Comparison of ENCODE assay signal across 15 cellular contexts in the genomic region with DNA sequence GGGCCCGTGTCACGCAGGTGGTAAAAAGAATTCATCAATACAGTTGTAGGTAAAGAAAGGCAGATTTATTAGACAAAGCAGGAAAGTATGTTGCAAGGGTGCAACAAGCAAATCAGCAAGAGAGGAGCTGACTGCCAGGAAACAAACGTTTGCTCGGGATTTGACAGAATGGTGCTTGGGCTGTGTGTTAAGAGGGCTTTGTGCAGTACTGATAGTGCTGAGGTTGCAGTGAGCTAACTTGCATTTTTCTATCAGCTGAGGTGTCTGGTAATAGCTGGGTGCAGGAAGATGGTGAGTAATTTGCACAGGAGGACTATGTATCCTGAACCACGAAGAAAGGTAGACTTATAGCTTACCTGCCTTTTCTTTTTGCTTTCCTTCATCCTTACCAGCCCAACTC. TPM values are rescaled to one million over a fixed set of nuclear protein-coding genes. Genes with fewer than 3 reads are reported as not detected.
DNase-seq lines count a peak whose midpoint lies in the region; ATAC-seq, FAIRE-seq and TF ChIP-seq lines count a peak whose summit lies in the region.
"Had no signal": no experiment of that assay in that cellular context is flagged by ENCODE, and none has a peak within 500 bp of the region (broad histone marks: within the 10 kb centered on the region; RNA-seq: fewer than 3 reads in every experiment).

No MANE protein-coding gene starts in this region.

- H2AK5ac ChIP-seq in neuronal stem cell (ENCODE audit: low read depth, low read length) = no peak overlapping the region

- no peaks in the 10 kb centered on the region for H3K36me3 ChIP-seq in HepG2 (replicated peaks in 1 of 2; ENCODE audit: control insufficient read depth in 1 of 2, insufficient read depth in 2 of 2, low read length in 2 of 2)
- H3K36me3 ChIP-seq in right lobe of liver = no peaks in the 10 kb centered on the region
- no peaks in the 10 kb centered on the region for H3K36me3 ChIP-seq in neuronal stem cell (replicated peaks in 1 of 2; ENCODE audit: control insufficient read depth in 2 of 2, insufficient read depth in 2 of 2, low read length in 2 of 2)
- H3K36me3 ChIP-seq: BLaER1 had no signal

- no peak overlapping the region for H3K23ac ChIP-seq in neuronal stem cell (ENCODE audit: low read depth, low read length, poor library complexity)

- H3K4me2 ChIP-seq in HepG2 (ENCODE audit: low read depth, low read length) = peak overlapping the region; percentile 71
- H3K4me2 ChIP-seq in neuronal stem cell (ENCODE audit: insufficient read depth, low read length, poor library complexity, severe bottlenecking) = no peak overlapping the region
- H3K4me2 ChIP-seq: BLaER1 had no signal

- H3K4ac ChIP-seq in neuronal stem cell (ENCODE audit: low read length) = no peak overlapping the region

- no peaks in the 10 kb centered on the region for H3K9me3 Mint-ChIP-seq in activated T-helper 17 cell treated with anti-CD3 and anti-CD28 coated beads, Interleukin-2, amount 50 U/mL, for 72 hours

- DNase-seq in HepG2 (ENCODE audit: low spot score) (no peak), right lobe of liver (no peak), neuronal stem cell (ENCODE audit: low spot score) (no peak), NCI-H128 (lab: John Stamatoyannopoulos, UW; ENCODE audit: unreplicated experiment) (no peak), NCI-H1105 treated with DMSO at 0.1 percent for 48 hours (lab: John Stamatoyannopoulos, UW) (no peak)
- no peak for DNase-seq in activated CD4-positive, alpha-beta T cell treated with anti-CD3 and anti-CD28 coated beads for 48 hours
- DNase-seq: 8988T, AML-193, DMS53, GF-D8 had no signal

- CTCF ChIA-PET in HepG2 (lab: Yijun Ruan, JAX; ENCODE audit: low intra/inter-chr PET ratio, low total read pairs) = no interaction called here

- ATAC-seq in HepG2 (0 out of 3 replicates have a peak, but pooled peaks have one; percentile 5), right lobe of liver (no peak)
- ATAC-seq in activated T-helper 17 cell treated with anti-CD3 and anti-CD28 coated beads, Interleukin-2, amount 50 U/mL, for 72 hours (replicated peaks) = no peak

- in situ Hi-C loops in HepG2 (cut with HindIII; ENCODE audit: extremely low pct_ligation_motif_present, low pct_unique_long_range_greater_than_20kb) = loop anchor here (10.0 kb wide), 1 partner anchor 218 kb away; no protein-coding TSS in a partner anchor

- H4K91ac ChIP-seq in neuronal stem cell (ENCODE audit: low read depth, low read length, poor library complexity) = no peak overlapping the region

- TF ChIP-seq CTCF in HepG2 (CRISPR knock-in tag; IDR thresholded peaks at IDR 0.05) = no peak
- TF ChIP-seq CTCF in right lobe of liver (IDR thresholded peaks at IDR 0.05) = no peak

- no TSS peak for BruUV-seq in HepG2 (replicated peaks; lab: Mats Ljungman, UMichigan)

- intact Hi-C loops in HepG2 (cut with micrococcal nuclease; ENCODE audit: unreplicated experiment) (loop anchor here (10.0 kb wide), 1 partner anchor 92 kb away; the partner anchor contains the start of gene PANK3), right lobe of liver (cut with DNase I) (no loop called here)

- H4K20me1 ChIP-seq in HepG2 (ENCODE audit: insufficient read depth, low read length) = peaks cover 2% of the 10 kb centered on the region; the same call in 1 of the 2 replicates
- H4K20me1 ChIP-seq: BLaER1 had no signal

- no peak for TF ChIP-seq POLR2A in HepG2 (IDR thresholded peaks at IDR 0.05; ENCODE audit: insufficient read depth in 1 of 2, low read depth in 2 of 2, low read length in 2 of 2)
- no peak for TF ChIP-seq POLR2A in right lobe of liver (IDR thresholded peaks at IDR 0.05)

- H4K8ac ChIP-seq in neuronal stem cell (ENCODE audit: low read depth, low read length) = no peak overlapping the region

- peak overlapping the region; percentile 10; the same call in 1 of the 2 replicates for H3K9ac ChIP-seq in HepG2 (ENCODE audit: insufficient read depth, low read depth, low read length)
- no peak overlapping the region for H3K9ac ChIP-seq in neuronal stem cell (ENCODE audit: low read depth, low read length, poor library complexity)
- H3K9ac ChIP-seq: BLaER1 had no signal

- POLR2A ChIA-PET in HepG2 (lab: Yijun Ruan, JAX) = no interaction called here

- H3K27me3 ChIP-seq in HepG2 (ENCODE audit: control insufficient read depth in 1 of 2, insufficient read depth in 2 of 2, low read length in 2 of 2) = no peaks in the 10 kb centered on the region; a peak in 1 of 5 replicates
- H3K27me3 ChIP-seq in right lobe of liver = no peaks in the 10 kb centered on the region
- no peaks in the 10 kb centered on the region for H3K27me3 ChIP-seq in neuronal stem cell (ENCODE audit: control insufficient read depth in 3 of 3, insufficient read depth in 3 of 3, low read depth in 1 of 3, low read length in 3 of 3)
- H3K27me3 ChIP-seq: BLaER1 had no signal

- H2BK12ac ChIP-seq in neuronal stem cell (ENCODE audit: low read length) = no peak overlapping the region

- no peak overlapping the region for H2BK5ac ChIP-seq in neuronal stem cell (ENCODE audit: low read length)

- peaks cover 10% of the 10 kb centered on the region for H3K79me2 ChIP-seq in HepG2 (ENCODE audit: insufficient read depth, low read length)

- H2BK15ac ChIP-seq in neuronal stem cell (ENCODE audit: low read length) = no peak overlapping the region

- FAIRE-seq in HepG2 (lab: Jason Lieb, UNC) = no peak
- FAIRE-seq: H1 had no signal

- no peak overlapping the region for H2BK120ac ChIP-seq in neuronal stem cell (ENCODE audit: low read depth, low read length)

- no peak overlapping the region for H3K27ac ChIP-seq in HepG2 (ENCODE audit: extremely low read length, insufficient read depth, low read length)
- no peak overlapping the region for H3K27ac ChIP-seq in right lobe of liver
- no peak overlapping the region for H3K27ac ChIP-seq in neuronal stem cell (replicated peaks; ENCODE audit: low read length)
- H3K27ac ChIP-seq: BLaER1 had no signal

- H3K9me3 ChIP-seq in HepG2 (ENCODE audit: low read length) (no peaks in the 10 kb centered on the region), right lobe of liver (no peaks in the 10 kb centered on the region), neuronal stem cell (replicated peaks in 1 of 2; ENCODE audit: control insufficient read depth in 2 of 2, insufficient read depth in 1 of 2, low read depth in 1 of 2, low read length in 2 of 2) (no peaks in the 10 kb centered on the region)
- H3K9me3 ChIP-seq: BLaER1, HAP-1 had no signal

- peaks cover 25% of the 10 kb centered on the region for H3K4me1 ChIP-seq in HepG2 (ENCODE audit: insufficient read depth, low read length)
- H3K4me1 ChIP-seq in right lobe of liver = peaks cover 0 to 3% (median 1%) of the 10 kb centered on the region in 4 donors
- peaks cover 2% of the 10 kb centered on the region in 2 donors for H3K4me1 ChIP-seq in neuronal stem cell (ENCODE audit: control insufficient read depth in 2 of 2, insufficient read depth in 1 of 2, low read depth in 1 of 2, low read length in 2 of 2)

- H3K4me3 ChIP-seq in HepG2 (replicated peaks in 1 of 3; ENCODE audit: insufficient read depth in 1 of 3, low read depth in 2 of 3, low read length in 3 of 3) = peak overlapping the region in 1 of 3 experiments; percentile 28; a peak in 2 of 6 replicates
- no peak overlapping the region for H3K4me3 ChIP-seq in right lobe of liver
- H3K4me3 ChIP-seq in neuronal stem cell (ENCODE audit: low read length in 2 of 2) = no peak overlapping the region
- H3K4me3 ChIP-seq: BLaER1, HAP-1 had no signal

- no peak overlapping the region for H3K27ac Mint-ChIP-seq in activated T-helper 17 cell treated with anti-CD3 and anti-CD28 coated beads, Interleukin-2, amount 50 U/mL, for 72 hours

- peaks cover 7% of the 10 kb centered on the region for H3K79me1 ChIP-seq in neuronal stem cell (ENCODE audit: low read depth, low read length)

- peaks cover 13% of the 10 kb centered on the region for H3K36me3 Mint-ChIP-seq in activated T-helper 17 cell treated with anti-CD3 and anti-CD28 coated beads, Interleukin-2, amount 50 U/mL, for 72 hours (ENCODE audit: low read depth)

- 2% methylated on average over 5 of the region's 5 CpGs for WGBS in HepG2 (ENCODE audit: low lambda C conversion rate)
- 55% methylated on average over 5 of the region's 5 CpGs for WGBS in right lobe of liver (ENCODE audit: insufficient coverage, low coverage, low lambda C conversion rate, missing lambda C conversion rate)
- WGBS in neuronal stem cell (ENCODE audit: extremely low coverage in 2 of 2, insufficient read length in 2 of 2, insufficient replicate concordance in 1 of 2), 2 donors = no CpG with 5 or more reads among the region's 5 CpGs

- TF ChIP-seq RAD21 in HepG2 (CRISPR knock-in tag; IDR thresholded peaks at IDR 0.05) = no peak

- no peaks in the 10 kb centered on the region for H3K27me3 Mint-ChIP-seq in activated T-helper 17 cell treated with anti-CD3 and anti-CD28 coated beads, Interleukin-2, amount 50 U/mL, for 72 hours

- H3K18ac ChIP-seq in neuronal stem cell (ENCODE audit: low read length) = no peak overlapping the region

- TF ChIP-seq EP300 in HepG2 (IDR thresholded peaks at IDR 0.05; ENCODE audit: low read depth in 2 of 2, low read length in 2 of 2) (no peak), HepG2 (CRISPR knock-in tag; IDR thresholded peaks at IDR 0.05; ENCODE audit: borderline replicate concordance) (no peak)

- H2AFZ ChIP-seq in HepG2 (ENCODE audit: low read length) (peak overlapping the region; percentile 81), neuronal stem cell (ENCODE audit: low read length) (peak overlapping the region; percentile 2)

- peaks cover 22% of the 10 kb centered on the region for H3K4me1 Mint-ChIP-seq in activated T-helper 17 cell treated with anti-CD3 and anti-CD28 coated beads, Interleukin-2, amount 50 U/mL, for 72 hours

- no peak overlapping the region for H3K14ac ChIP-seq in neuronal stem cell (ENCODE audit: low read length)

- peak overlapping the region; percentile 63 for H3K4me3 Mint-ChIP-seq in activated T-helper 17 cell treated with anti-CD3 and anti-CD28 coated beads, Interleukin-2, amount 50 U/mL, for 72 hours

RNA-seq across cellular contexts. Expression of gene RARS1, which starts 3.9 kb away (rescaled TPM):
- total RNA-seq in HepG2 (2016; rRNA removed; fragmentation: Illumina TruSeq; extraction: Trizol) (170 and 234 TPM in 2 replicates), right lobe of liver (10 to 100 TPM; 25.7 to 41.1 (median 38.9) TPM)
- 347 and 378 TPM in 2 replicates for total RNA-seq in HepG2 (2016; cell fraction: cytosol; rRNA removed; fragmentation: Illumina TruSeq; extraction: Trizol; ENCODE audit: low read depth)
- 169 and 246 TPM in 2 replicates for total RNA-seq in HepG2 (2016; cell fraction: insoluble cytoplasmic fraction; rRNA removed; fragmentation: Illumina TruSeq; extraction: Trizol)
- 105 and 124 TPM in 2 replicates for total RNA-seq in HepG2 (2016; cell fraction: membrane; rRNA removed; fragmentation: Illumina TruSeq; extraction: Trizol)
- 78.0 and 91.8 TPM in 2 replicates for total RNA-seq in HepG2 (2016; cell fraction: nucleus; rRNA removed; fragmentation: Illumina TruSeq; extraction: Trizol)
- 36.2 and 54.6 TPM in 2 replicates for polyA plus RNA-seq in HepG2 (2011; rRNA removed)
- polyA plus RNA-seq in HepG2 (2011; cell fraction: cytosol; rRNA removed) = 17.7 and 23.7 TPM in 2 replicates
- polyA plus RNA-seq in HepG2 (2011; cell fraction: nucleus; rRNA removed) = 36.1 and 43.2 TPM in 2 replicates
- polyA plus RNA-seq in HepG2 (2012) = 54.2 and 68.7 TPM in 2 replicates
- polyA plus RNA-seq in HepG2 (2016; cell fraction: cytosol; fragmentation: Illumina TruSeq; extraction: Trizol; ENCODE audit: low read depth) = 10.9 and 12.8 TPM in 2 replicates
- 148 and 154 TPM in 2 replicates for polyA plus RNA-seq in HepG2 (2016; cell fraction: insoluble cytoplasmic fraction; fragmentation: Illumina TruSeq; extraction: Trizol; ENCODE audit: low read depth)
- 18.4 and 20.4 TPM in 2 replicates for polyA plus RNA-seq in HepG2 (2016; cell fraction: membrane; fragmentation: Illumina TruSeq; extraction: Trizol; ENCODE audit: low read depth)
- 93.6 and 93.7 TPM in 2 replicates for polyA plus RNA-seq in HepG2 (2016; cell fraction: nucleus; fragmentation: Illumina TruSeq; extraction: Trizol; ENCODE audit: insufficient read depth, low read depth)
- 9.9 and 30.3 TPM in 2 replicates for polyA minus RNA-seq in HepG2 (2011; rRNA and poly(A)+ RNA removed; ENCODE audit: low replicate concordance)
- polyA minus RNA-seq in HepG2 (2011; cell fraction: cytosol; rRNA and poly(A)+ RNA removed) = 33.1 and 33.8 TPM in 2 replicates
- 68.4 and 69.3 TPM in 2 replicates for polyA minus RNA-seq in HepG2 (2011; cell fraction: nucleus; rRNA and poly(A)+ RNA removed)
- 100 to 1,000 TPM in 1 of 2 donors, 10 to 100 TPM in 1; 86.0 to 121 TPM for total RNA-seq in activated T-helper 17 cell treated with anti-CD3 and anti-CD28 coated beads, Interleukin-2, amount 50 U/mL, for 72 hours
- 54.4 TPM for polyA plus RNA-seq in neuronal stem cell (2013, experiment 1 of 2)
- polyA plus RNA-seq in neuronal stem cell (2013, experiment 2 of 2) = 56.2 TPM

RNA-seq across cellular contexts. Expression of gene FBLL1, which starts 46.7 kb away (rescaled TPM):
- 0.18 and 0.29 TPM in 2 replicates for total RNA-seq in HepG2 (2016; rRNA removed; fragmentation: Illumina TruSeq; extraction: Trizol)
- total RNA-seq in HepG2 (2016; cell fraction: cytosol; rRNA removed; fragmentation: Illumina TruSeq; extraction: Trizol; ENCODE audit: low read depth) = 0.91 and 0.97 TPM in 2 replicates
- total RNA-seq in HepG2 (2016; cell fraction: insoluble cytoplasmic fraction; rRNA removed; fragmentation: Illumina TruSeq; extraction: Trizol) = 0.19 and 0.24 TPM in 2 replicates
- total RNA-seq in HepG2 (2016; cell fraction: membrane; rRNA removed; fragmentation: Illumina TruSeq; extraction: Trizol) = 0.77 and 0.96 TPM in 2 replicates
- not detected in 2 replicates for total RNA-seq in HepG2 (2016; cell fraction: nucleus; rRNA removed; fragmentation: Illumina TruSeq; extraction: Trizol)
- polyA plus RNA-seq in HepG2 (2011; rRNA removed) = 0.17 and 0.34 TPM in 2 replicates
- polyA plus RNA-seq in HepG2 (2011; cell fraction: cytosol; rRNA removed) = 0.18 and 0.43 TPM in 2 replicates
- 0.40 and 0.87 TPM in 2 replicates for polyA plus RNA-seq in HepG2 (2011; cell fraction: nucleus; rRNA removed)
- 0.27 and 0.44 TPM in 2 replicates for polyA plus RNA-seq in HepG2 (2012)
- polyA plus RNA-seq in HepG2 (2016; cell fraction: cytosol; fragmentation: Illumina TruSeq; extraction: Trizol; ENCODE audit: low read depth) = 0.92 and 0.95 TPM in 2 replicates
- polyA plus RNA-seq in HepG2 (2016; cell fraction: insoluble cytoplasmic fraction; fragmentation: Illumina TruSeq; extraction: Trizol; ENCODE audit: low read depth) = 0.15 and 0.26 TPM in 2 replicates
- 0.80 and 1.4 TPM in 2 replicates for polyA plus RNA-seq in HepG2 (2016; cell fraction: membrane; fragmentation: Illumina TruSeq; extraction: Trizol; ENCODE audit: low read depth)
- 0.61 TPM in 1 of 2 replicates, not detected in the other for polyA plus RNA-seq in HepG2 (2016; cell fraction: nucleus; fragmentation: Illumina TruSeq; extraction: Trizol; ENCODE audit: insufficient read depth, low read depth)
- polyA minus RNA-seq in HepG2 (2011; rRNA and poly(A)+ RNA removed; ENCODE audit: low replicate concordance) = 0.46 TPM in 1 of 2 replicates, not detected in the other
- 0.79 TPM in 1 of 2 replicates, not detected in the other for polyA minus RNA-seq in HepG2 (2011; cell fraction: cytosol; rRNA and poly(A)+ RNA removed)
- polyA minus RNA-seq in HepG2 (2011; cell fraction: nucleus; rRNA and poly(A)+ RNA removed) = not detected in 2 replicates
- total RNA-seq in right lobe of liver = under 1 TPM in 3 of 6 experiments, not detected in 3; 0.26 to 0.49 (median 0.38) TPM
- total RNA-seq in activated T-helper 17 cell treated with anti-CD3 and anti-CD28 coated beads, Interleukin-2, amount 50 U/mL, for 72 hours = 1 to 10 TPM in 1 of 2 donors, not detected in 1; 1.1 TPM
- 1.6 TPM for polyA plus RNA-seq in neuronal stem cell (2013, experiment 1 of 2)
- 1.2 TPM for polyA plus RNA-seq in neuronal stem cell (2013, experiment 2 of 2)
- total RNA-seq: HT-29 had no signal
